18 cellular contexts compared by ENCODE assay signal in genomic region chr9:137818286-137818685, GRCh38. TPM values are rescaled to one million over a fixed set of nuclear protein-coding genes. Genes with fewer than 3 reads are reported as not detected.
DNase-seq lines count a peak whose midpoint lies in the region; ATAC-seq, FAIRE-seq and TF ChIP-seq lines count a peak whose summit lies in the region.
"Had no signal": no experiment of that assay in that cellular context is flagged by ENCODE, and none has a peak within 500 bp of the region (broad histone marks: within the 10 kb centered on the region; RNA-seq: fewer than 3 reads in every experiment).

No MANE protein-coding gene starts in this region.

- peaks cover 65% of the 10 kb centered on the region for H3K36me3 Mint-ChIP-seq in progenitor cell of endocrine pancreas (ENCODE audit: insufficient read depth)
- H3K36me3 Mint-ChIP-seq in activated T-helper 1 cell treated with anti-CD3 and anti-CD28 coated beads, Interleukin-12 subunit alpha, Interleukin-12 subunit beta, Interleukin-2, Interleukin-4 antibody, amounts not matched to agents 30 ng/mL and 10 ng/mL and 1 ng/mL, durations not matched to agents 14 hours and 24 hours and 36 hours (ENCODE audit: low read depth) = peaks cover 59% of the 10 kb centered on the region

- H3K4me1 Mint-ChIP-seq in progenitor cell of endocrine pancreas (ENCODE audit: low read depth) = no peaks in the 10 kb centered on the region
- H3K4me1 Mint-ChIP-seq in activated T-helper 1 cell treated with anti-CD3 and anti-CD28 coated beads, Interleukin-12 subunit alpha, Interleukin-12 subunit beta, Interleukin-2, Interleukin-4 antibody, amounts not matched to agents 30 ng/mL and 10 ng/mL and 1 ng/mL, durations not matched to agents 14 hours and 24 hours and 36 hours (ENCODE audit: low read depth) = no peaks in the 10 kb centered on the region

- TF ChIP-seq CTCF in left ventricle myocardium inferior (IDR thresholded peaks at IDR 0.05; ENCODE audit: borderline replicate concordance) = no peak
- TF ChIP-seq CTCF in kidney (IDR thresholded peaks at IDR 0.05; ENCODE audit: borderline replicate concordance, extremely low read depth, insufficient read depth) = no peak
- TF ChIP-seq CTCF in progenitor cell of endocrine pancreas (IDR thresholded peaks at IDR 0.05; ENCODE audit: unreplicated experiment) = no peak

- H3K4me3 ChIP-seq in left ventricle myocardium inferior (no peak overlapping the region), kidney (ENCODE audit: low read length in 2 of 2) (no peak overlapping the region)
- H3K4me3 ChIP-seq: HAP-1 had no signal

- H3K36me3 ChIP-seq in left ventricle myocardium inferior (peaks cover 85% of the 10 kb centered on the region), kidney (ENCODE audit: control insufficient read depth in 1 of 2, insufficient read depth in 2 of 2, low read length in 2 of 2) (peaks cover 35 to 45% of the 10 kb centered on the region in 2 donors)

- H3K4me1 ChIP-seq in left ventricle myocardium inferior (peaks cover 9% of the 10 kb centered on the region), kidney (ENCODE audit: control insufficient read depth in 1 of 2, insufficient read depth in 1 of 2, low read depth in 1 of 2, low read length in 2 of 2) (no peaks in the 10 kb centered on the region)
- H3K4me1 ChIP-seq: BE2C, HAP-1 had no signal

- peaks cover 10% of the 10 kb centered on the region for H3K9me3 ChIP-seq in left ventricle myocardium inferior (replicated peaks)
- peaks cover 0 to 4% of the 10 kb centered on the region in 2 donors for H3K9me3 ChIP-seq in kidney (ENCODE audit: control insufficient read depth in 1 of 2, low read length in 2 of 2)
- H3K9me3 ChIP-seq: BE2C, HAP-1 had no signal

- peak overlapping the region; percentile 74 for H3K27ac Mint-ChIP-seq in progenitor cell of endocrine pancreas
- no peak overlapping the region for H3K27ac Mint-ChIP-seq in activated T-helper 1 cell treated with anti-CD3 and anti-CD28 coated beads, Interleukin-12 subunit alpha, Interleukin-12 subunit beta, Interleukin-2, Interleukin-4 antibody, amounts not matched to agents 30 ng/mL and 10 ng/mL and 1 ng/mL, durations not matched to agents 14 hours and 24 hours and 36 hours

- no peak overlapping the region for H3K9ac ChIP-seq in kidney (ENCODE audit: low read length in 2 of 2)

- ATAC-seq in Right ventricle myocardium inferior = no peak
- ATAC-seq in HG03460 (IDR thresholded peaks at IDR 0.05; ENCODE audit: unreplicated experiment) = no peak
- ATAC-seq: HepG2 had no signal

- DNase-seq in Right ventricle myocardium inferior (ENCODE audit: missing footprints) (peak; percentile 45), left ventricle myocardium inferior (no peak), kidney (peak; percentile 56), progenitor cell of endocrine pancreas (ENCODE audit: low spot score, unreplicated experiment) (no peak), SW480 (ENCODE audit: low spot score) (no peak)
- no peak for DNase-seq in activated T-helper 1 cell treated with anti-CD3 and anti-CD28 coated beads, Interleukin-12 subunit alpha, Interleukin-12 subunit beta, Interleukin-2, Interleukin-4 antibody, amounts not matched to agents 30 ng/mL and 10 ng/mL and 1 ng/mL, durations not matched to agents 14 hours and 24 hours and 36 hours (ENCODE audit: low spot score)
- DNase-seq: BE2C; CD4-positive, alpha-beta memory T cell; DMS79 treated with DMSO at 0.1 percent for 48 hours; EL; GOT3 had no signal

- no peak for FAIRE-seq in kidney (lab: Jason Lieb, UNC)
- FAIRE-seq: A204.1, G401.6, HepG2, HTR-8/SVneo had no signal

- intact Hi-C loops in Right ventricle myocardium inferior (cut with DNase I) (no loop called here), left ventricle myocardium inferior (cut with micrococcal nuclease) (no loop called here), kidney (cut with DNase I) (no loop called here)
- intact Hi-C loops in activated T-helper 1 cell treated with anti-CD3 and anti-CD28 coated beads, Interleukin-12 subunit alpha, Interleukin-12 subunit beta, Interleukin-2, Interleukin-4 antibody, amounts not matched to agents 30 ng/mL and 10 ng/mL and 1 ng/mL, durations not matched to agents 14 hours and 24 hours and 36 hours (cut with micrococcal nuclease) = no loop called here

- H3K27ac ChIP-seq in left ventricle myocardium inferior (replicated peaks) = no peak overlapping the region
- no peak overlapping the region for H3K27ac ChIP-seq in kidney (ENCODE audit: low read depth in 2 of 2, low read length in 2 of 2)
- H3K27ac ChIP-seq: C4-2B had no signal

- H3K27me3 ChIP-seq in left ventricle myocardium inferior (ENCODE audit: low read depth) = no peaks in the 10 kb centered on the region
- H3K27me3 ChIP-seq: BE2C had no signal

- H3K9me3 Mint-ChIP-seq in progenitor cell of endocrine pancreas (ENCODE audit: low read depth) = peaks cover 5% of the 10 kb centered on the region
- no peaks in the 10 kb centered on the region for H3K9me3 Mint-ChIP-seq in activated T-helper 1 cell treated with anti-CD3 and anti-CD28 coated beads, Interleukin-12 subunit alpha, Interleukin-12 subunit beta, Interleukin-2, Interleukin-4 antibody, amounts not matched to agents 30 ng/mL and 10 ng/mL and 1 ng/mL, durations not matched to agents 14 hours and 24 hours and 36 hours
- H3K9me3 Mint-ChIP-seq: CD4-positive, alpha-beta memory T cell had no signal

- H3K27me3 Mint-ChIP-seq in progenitor cell of endocrine pancreas = no peaks in the 10 kb centered on the region
- H3K27me3 Mint-ChIP-seq in activated T-helper 1 cell treated with anti-CD3 and anti-CD28 coated beads, Interleukin-12 subunit alpha, Interleukin-12 subunit beta, Interleukin-2, Interleukin-4 antibody, amounts not matched to agents 30 ng/mL and 10 ng/mL and 1 ng/mL, durations not matched to agents 14 hours and 24 hours and 36 hours (ENCODE audit: insufficient read depth) = no peaks in the 10 kb centered on the region
- H3K27me3 Mint-ChIP-seq: CD4-positive, alpha-beta memory T cell had no signal

- no peak overlapping the region for H3K4me3 Mint-ChIP-seq in progenitor cell of endocrine pancreas (ENCODE audit: low read depth)
- H3K4me3 Mint-ChIP-seq in activated T-helper 1 cell treated with anti-CD3 and anti-CD28 coated beads, Interleukin-12 subunit alpha, Interleukin-12 subunit beta, Interleukin-2, Interleukin-4 antibody, amounts not matched to agents 30 ng/mL and 10 ng/mL and 1 ng/mL, durations not matched to agents 14 hours and 24 hours and 36 hours = no peak overlapping the region

RNA-seq across cellular contexts. Expression of gene CACNA1B, which starts 59.3 kb away (rescaled TPM):
- total RNA-seq in Right ventricle myocardium inferior = 0.41 TPM
- total RNA-seq in left ventricle myocardium inferior = 0.19 TPM
- 0.03 TPM for total RNA-seq in kidney
- polyA plus RNA-seq in kidney (ENCODE audit: insufficient read depth, low read depth, low replicate concordance) = not detected
- total RNA-seq in progenitor cell of endocrine pancreas = 2.1 and 2.4 TPM in 2 replicates
- total RNA-seq in activated T-helper 1 cell treated with anti-CD3 and anti-CD28 coated beads, Interleukin-12 subunit alpha, Interleukin-12 subunit beta, Interleukin-2, Interleukin-4 antibody, amounts not matched to agents 30 ng/mL and 10 ng/mL and 1 ng/mL, durations not matched to agents 14 hours and 24 hours and 36 hours = not detected in 2 replicates
- total RNA-seq: CD4-positive, alpha-beta memory T cell had no signal
- polyA plus RNA-seq: CD4-positive, alpha-beta memory T cell had no signal

Comparison
In these comparisons a context has a peak if more than half of its experiments do, and no peak if none do; other contexts are left out.
1. DNase-seq: peak in Right ventricle myocardium inferior (single experiment) and kidney (single experiment); none in left ventricle myocardium inferior (single experiment), progenitor cell of endocrine pancreas (single experiment), activated T-helper 1 cell treated with anti-CD3 and anti-CD28 coated beads, Interleukin-12 subunit alpha, Interleukin-12 subunit beta, Interleukin-2, Interleukin-4 antibody, amounts not matched to agents 30 ng/mL and 10 ng/mL and 1 ng/mL, durations not matched to agents 14 hours and 24 hours and 36 hours (single experiment) and SW480 (single experiment).